Comparison of ENCODE assay signal across 17 cellular contexts in the genomic region with DNA sequence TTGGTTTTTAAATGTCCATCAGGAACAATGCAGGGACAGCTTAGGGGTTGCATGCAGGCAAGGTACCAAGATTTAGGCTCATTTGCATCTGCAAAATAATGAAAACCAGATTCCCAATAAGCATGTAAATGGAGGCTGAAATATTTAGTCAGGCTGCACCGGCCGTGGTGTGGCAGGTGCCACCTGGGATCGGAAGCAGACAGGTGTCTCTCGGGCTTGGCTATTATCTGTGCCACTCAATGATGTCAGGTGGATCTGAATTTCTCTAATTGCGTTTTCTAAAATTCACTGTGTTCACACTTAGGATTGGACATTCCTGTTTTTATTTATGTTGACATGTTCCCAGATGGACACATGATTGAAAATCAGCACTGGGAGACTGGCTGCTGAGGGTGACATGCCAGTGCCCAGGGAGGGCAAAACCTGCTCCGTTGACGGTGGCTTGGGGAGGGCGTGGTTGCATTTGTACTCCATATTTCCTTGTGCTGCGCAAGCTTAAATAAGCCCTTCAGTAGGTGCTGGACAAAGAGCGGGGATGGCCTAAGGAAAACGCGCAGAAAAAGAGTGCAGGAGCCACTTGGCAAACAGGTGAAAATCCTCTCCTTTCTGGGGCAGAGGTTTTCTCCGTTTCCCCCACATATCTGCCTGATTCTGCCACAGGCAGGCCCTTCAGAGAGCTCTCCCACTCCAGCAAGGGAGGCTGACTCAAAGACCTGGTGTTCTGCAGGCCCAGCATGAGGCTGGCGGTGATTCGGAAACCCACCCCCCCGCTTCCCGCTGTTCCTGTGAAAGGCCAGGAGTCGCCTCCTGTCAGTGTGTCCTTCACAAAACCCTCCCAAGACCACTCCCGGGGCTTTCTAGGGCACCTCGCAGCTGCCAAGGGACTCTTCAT.
A peak's percentile ranks its signal among the peaks of the same experiment; 100 is the strongest.
DNase-seq lines count a peak whose midpoint lies in the region; FAIRE-seq and TF ChIP-seq lines count a peak whose summit lies in the region.
"Had no signal": no experiment of that assay in that cellular context is flagged by ENCODE, and none has a peak within 500 bp of the region (broad histone marks: within the 10 kb centered on the region; RNA-seq: fewer than 3 reads in every experiment).

No MANE protein-coding gene starts in this region.

- peak overlapping the region; percentile 61 for H2BK120ac ChIP-seq in neuronal stem cell (ENCODE audit: low read depth, low read length)

- H3K79me1 ChIP-seq in neuronal stem cell (ENCODE audit: low read depth, low read length) = no peaks in the 10 kb centered on the region

- no peak overlapping the region for H3K4me3 ChIP-seq in neuronal stem cell (ENCODE audit: low read length in 2 of 2)

- peak overlapping the region; percentile 32 for H2AK5ac ChIP-seq in neuronal stem cell (ENCODE audit: low read depth, low read length)

- no peak overlapping the region for H3K9ac ChIP-seq in neuronal stem cell (ENCODE audit: low read depth, low read length, poor library complexity)

- no CpG with 5 or more reads among the region's 20 CpGs for WGBS in neuronal stem cell (ENCODE audit: extremely low coverage in 2 of 2, insufficient read length in 2 of 2, insufficient replicate concordance in 1 of 2), 2 donors

- H3K9me3 ChIP-seq in neuronal stem cell (replicated peaks in 1 of 2; ENCODE audit: control insufficient read depth in 2 of 2, insufficient read depth in 1 of 2, low read depth in 1 of 2, low read length in 2 of 2) = no peaks in the 10 kb centered on the region

- no peak overlapping the region for H2BK5ac ChIP-seq in neuronal stem cell (ENCODE audit: low read length)

- H3K23ac ChIP-seq in neuronal stem cell (ENCODE audit: low read depth, low read length, poor library complexity) = no peak overlapping the region

- TF ChIP-seq POLR2A in H54 (IDR thresholded peaks at IDR 0.05; ENCODE audit: low read depth, low read length) = no peak

- peaks cover 0 to 32% (median 0%) of the 10 kb centered on the region in 3 experiments for H3K27me3 ChIP-seq in neuronal stem cell (ENCODE audit: control insufficient read depth in 3 of 3, insufficient read depth in 3 of 3, low read depth in 1 of 3, low read length in 3 of 3)

- H3K36me3 ChIP-seq in neuronal stem cell (replicated peaks in 1 of 2; ENCODE audit: control insufficient read depth in 2 of 2, insufficient read depth in 2 of 2, low read length in 2 of 2) = no peaks in the 10 kb centered on the region

- peak overlapping the region; percentile 40 for H3K14ac ChIP-seq in neuronal stem cell (ENCODE audit: low read length)

- DNase-seq in ELF-1 (ENCODE audit: low read depth, low spot score) = peak; percentile 46
- peak; percentile 61 for DNase-seq in NCI-H146 treated with DMSO at 0.1 percent for 48 hours (lab: John Stamatoyannopoulos, UW; ENCODE audit: unreplicated experiment)
- no peak for DNase-seq in caudate nucleus (lab: John Stamatoyannopoulos, UW)
- no peak for DNase-seq in neuronal stem cell (ENCODE audit: low spot score)
- DNase-seq in H54 (ENCODE audit: insufficient read length, low spot score) = no peak
- no peak for DNase-seq in middle frontal gyrus (ENCODE audit: extremely low spot score, low spot score)
- no peak for DNase-seq in HuH-7.5 (ENCODE audit: low spot score)
- no peak for DNase-seq in dedifferentiated amniotic fluid mesenchymal stem cell (ENCODE audit: extremely low spot score)
- DNase-seq: activated CD4-positive, CD25-positive, alpha-beta regulatory T cell; activated CD8-positive, alpha-beta memory T cell treated with anti-CD3 and anti-CD28 coated beads, Interleukin-2, amount 50 U/mL, for 4 hours; activated naive CD4-positive, alpha-beta T cell treated with anti-CD3 and anti-CD28 coated beads, Interleukin-2, amount 10 ng/mL, durations not matched to agents 7 days and 5 days; COR-L47; KBM-7; left cardiac atrium; NCI-H1694; NK-92 treated with Interleukin-12 subunit alpha and Interleukin-12 subunit beta, amount 100 ng/mL, for 24 hours; stimulated activated CD4-positive, alpha-beta T cell treated with anti-CD3 and anti-CD28 coated beads, Interleukin-15, amount 100 ng/mL, for 24 hours had no signal

- H2BK15ac ChIP-seq in neuronal stem cell (ENCODE audit: low read length) = peak overlapping the region; percentile 12

- H3K4me2 ChIP-seq in neuronal stem cell (ENCODE audit: insufficient read depth, low read length, poor library complexity, severe bottlenecking) = no peak overlapping the region

- no peak overlapping the region for H2BK12ac ChIP-seq in neuronal stem cell (ENCODE audit: low read length)

- H4K8ac ChIP-seq in neuronal stem cell (ENCODE audit: low read depth, low read length) = no peak overlapping the region

- FAIRE-seq in H54 (lab: Jason Lieb, UNC) = no peak

- H3K4ac ChIP-seq in neuronal stem cell (ENCODE audit: low read length) = no peak overlapping the region

- no peak overlapping the region for H4K91ac ChIP-seq in neuronal stem cell (ENCODE audit: low read depth, low read length, poor library complexity)

- H3K18ac ChIP-seq in neuronal stem cell (ENCODE audit: low read length) = peak overlapping the region; percentile 92

- peak overlapping the region; percentile 99 for H3K27ac ChIP-seq in caudate nucleus (ENCODE audit: low read depth, low read length)
- no peak overlapping the region for H3K27ac ChIP-seq in neuronal stem cell (replicated peaks; ENCODE audit: low read length)

- peaks cover 0 to 10% of the 10 kb centered on the region in 2 donors for H3K4me1 ChIP-seq in neuronal stem cell (ENCODE audit: control insufficient read depth in 2 of 2, insufficient read depth in 1 of 2, low read depth in 1 of 2, low read length in 2 of 2)

- H2AFZ ChIP-seq in neuronal stem cell (ENCODE audit: low read length) = no peak overlapping the region

Comparison
In these comparisons a context has a peak if more than half of its experiments do, and no peak if none do; other contexts are left out.
1. DNase-seq: peak in ELF-1 (single experiment) and NCI-H146 treated with DMSO at 0.1 percent for 48 hours (single experiment); none in caudate nucleus (0 of 61), neuronal stem cell (single experiment), H54 (single experiment), middle frontal gyrus (single experiment), HuH-7.5 (single experiment) and dedifferentiated amniotic fluid mesenchymal stem cell (single experiment).